22 cellular contexts compared by ENCODE assay signal in genomic region chr9:18347381-18348084, GRCh38.
A peak's percentile ranks its signal among the peaks of the same experiment; 100 is the strongest.
DNase-seq lines count a peak whose midpoint lies in the region; ATAC-seq and TF ChIP-seq lines count a peak whose summit lies in the region.
"Had no signal": no experiment of that assay in that cellular context is flagged by ENCODE, and none has a peak within 500 bp of the region (broad histone marks: within the 10 kb centered on the region; RNA-seq: fewer than 3 reads in every experiment).

No MANE protein-coding gene starts in this region.

- TF ChIP-seq CTCF in right atrium auricular region (IDR thresholded peaks at IDR 0.05) (no peak), mammary epithelial cell (conservative IDR thresholded peaks at IDR 0.05 in 1 of 2, IDR thresholded peaks at IDR 0.05 in 1 of 2; ENCODE audit: extremely low read depth in 1 of 2, insufficient read depth in 1 of 2, low read depth in 1 of 2, low read length in 2 of 2) (no peak)

- H2AFZ ChIP-seq in mammary epithelial cell (ENCODE audit: low read depth, low read length): peak overlapping the region; percentile 30

- H3K9me3 ChIP-seq in right atrium auricular region (no peaks in the 10 kb centered on the region), mammary epithelial cell (replicated peaks; ENCODE audit: insufficient read depth, low read length) (no peaks in the 10 kb centered on the region), stomach smooth muscle (ENCODE audit: control insufficient read depth in 2 of 2, low read length in 2 of 2) (no peaks in the 10 kb centered on the region)
- no peaks in the 10 kb centered on the region for H3K9me3 ChIP-seq in naive thymus-derived CD4-positive, alpha-beta T cell (ENCODE audit: control insufficient read depth in 2 of 3, low read length in 3 of 3)
- H3K9me3 ChIP-seq: BLaER1 treated with 17β-estradiol and CSF1 and Interleukin-3, amounts not matched to agents 10 nM and 100 nM; breast epithelium; colonic mucosa had no signal

- H3K4me1 Mint-ChIP-seq in naive thymus-derived CD4-positive, alpha-beta T cell: no peaks in the 10 kb centered on the region
- H3K4me1 Mint-ChIP-seq: memory B cell; stimulated activated naive B cell treated with anti-CD40 and anti-IgM and Interleukin-4, amounts not matched to agents 10 μg/mL and 1 μg/mL and 100 μg/mL, for 72 hours had no signal

- intact Hi-C loops in left ventricle myocardium superior (cut with micrococcal nuclease) (no loop called here), mammary epithelial cell (cut with micrococcal nuclease) (no loop called here)
- intact Hi-C loops in naive thymus-derived CD4-positive, alpha-beta T cell (cut with micrococcal nuclease): no loop called here

- H3K27me3 ChIP-seq in right atrium auricular region (no peaks in the 10 kb centered on the region), mammary epithelial cell (ENCODE audit: insufficient read depth, low read length) (no peaks in the 10 kb centered on the region), stomach smooth muscle (ENCODE audit: control insufficient read depth in 1 of 2, insufficient read depth in 2 of 2, low read length in 2 of 2) (no peaks in the 10 kb centered on the region)
- H3K27me3 ChIP-seq in naive thymus-derived CD4-positive, alpha-beta T cell (ENCODE audit: control insufficient read depth in 2 of 2, insufficient read depth in 2 of 2, low read length in 2 of 2): no peaks in the 10 kb centered on the region
- H3K27me3 ChIP-seq: BLaER1 treated with 17β-estradiol and CSF1 and Interleukin-3, amounts not matched to agents 10 nM and 100 nM; breast epithelium; colonic mucosa had no signal

- H3K4me3 Mint-ChIP-seq in naive thymus-derived CD4-positive, alpha-beta T cell: no peak overlapping the region
- H3K4me3 Mint-ChIP-seq: activated T-cell treated with anti-CD3 and anti-CD28 coated beads, Interleukin-2, amount 50 U/mL, for 4 hours; effector memory CD8-positive, alpha-beta T cell; memory B cell; stimulated activated naive B cell treated with anti-CD40 and anti-IgM and Interleukin-4, amounts not matched to agents 10 μg/mL and 1 μg/mL and 100 μg/mL, for 72 hours had no signal

- no peak overlapping the region for H3K4me2 ChIP-seq in mammary epithelial cell (ENCODE audit: insufficient read depth, low read depth, low read length)

- no peaks in the 10 kb centered on the region for H3K79me2 ChIP-seq in mammary epithelial cell (ENCODE audit: insufficient read depth, low read length)

- peaks cover 0 to 4% (median 0%) of the 10 kb centered on the region in 5 donors for H3K36me3 Mint-ChIP-seq in naive thymus-derived CD4-positive, alpha-beta T cell
- H3K36me3 Mint-ChIP-seq: memory B cell; stimulated activated naive B cell treated with anti-CD40 and anti-IgM and Interleukin-4, amounts not matched to agents 10 μg/mL and 1 μg/mL and 100 μg/mL, for 72 hours had no signal

- peaks cover 0 to 14% (median 3%) of the 10 kb centered on the region in 5 donors for H3K27me3 Mint-ChIP-seq in naive thymus-derived CD4-positive, alpha-beta T cell
- H3K27me3 Mint-ChIP-seq: effector memory CD8-positive, alpha-beta T cell; memory B cell; stimulated activated naive B cell treated with anti-CD40 and anti-IgM and Interleukin-4, amounts not matched to agents 10 μg/mL and 1 μg/mL and 100 μg/mL, for 72 hours had no signal

- no peaks in the 10 kb centered on the region for H3K36me3 ChIP-seq in right atrium auricular region
- H3K36me3 ChIP-seq in mammary epithelial cell (ENCODE audit: insufficient read depth, low read length): no peaks in the 10 kb centered on the region
- no peaks in the 10 kb centered on the region for H3K36me3 ChIP-seq in stomach smooth muscle (ENCODE audit: control insufficient read depth in 2 of 2, insufficient read depth in 2 of 2, low read length in 2 of 2)
- no peaks in the 10 kb centered on the region for H3K36me3 ChIP-seq in naive thymus-derived CD4-positive, alpha-beta T cell (ENCODE audit: control insufficient read depth in 2 of 3, insufficient read depth in 3 of 3, low read length in 3 of 3)
- H3K36me3 ChIP-seq: BLaER1 treated with 17β-estradiol and CSF1 and Interleukin-3, amounts not matched to agents 10 nM and 100 nM; breast epithelium; colonic mucosa had no signal

- no peak overlapping the region for H3K27ac Mint-ChIP-seq in naive thymus-derived CD4-positive, alpha-beta T cell
- H3K27ac Mint-ChIP-seq: effector memory CD8-positive, alpha-beta T cell; memory B cell; stimulated activated naive B cell treated with anti-CD40 and anti-IgM and Interleukin-4, amounts not matched to agents 10 μg/mL and 1 μg/mL and 100 μg/mL, for 72 hours had no signal

- in situ Hi-C loops in mammary epithelial cell (cut with MboI; ENCODE audit: low sequenced_read_pairs in 2 of 2): no loop called here

- DNase-seq in left ventricle myocardium superior (peak; percentile 29), right atrium auricular region (ENCODE audit: low spot score) (no peak), mammary epithelial cell (no peak), medulla oblongata (ENCODE audit: extremely low spot score) (peak; percentile 44), hepatic stellate cell (ENCODE audit: low spot score) (no peak)
- no peak for DNase-seq in naive thymus-derived CD4-positive, alpha-beta T cell
- DNase-seq: activated CD4-positive, alpha-beta T cell treated with anti-CD3 and anti-CD28 coated beads for 4 hours; activated T-cell treated with anti-CD3 and anti-CD28 coated beads, Interleukin-2, amount 50 U/mL, for 4 hours; colonic mucosa; effector memory CD8-positive, alpha-beta T cell; kidney; NCI-H146; RPMI8226; stimulated activated CD4-positive, alpha-beta T cell treated with anti-CD3 and anti-CD28 coated beads, Interleukin-4, amount 100 ng/mL, for 1 hour; stimulated activated naive B cell treated with anti-CD40 and anti-IgM and Interleukin-4, amounts not matched to agents 10 μg/mL and 1 μg/mL and 100 μg/mL, for 72 hours had no signal

- H3K4me1 ChIP-seq in right atrium auricular region (no peaks in the 10 kb centered on the region), mammary epithelial cell (ENCODE audit: insufficient read depth, low read length) (no peaks in the 10 kb centered on the region), stomach smooth muscle (ENCODE audit: control insufficient read depth, insufficient read depth, low read length) (peaks cover 6% of the 10 kb centered on the region)
- no peaks in the 10 kb centered on the region for H3K4me1 ChIP-seq in naive thymus-derived CD4-positive, alpha-beta T cell (ENCODE audit: control insufficient read depth in 2 of 2, insufficient read depth in 2 of 2, low read length in 2 of 2)
- H3K4me1 ChIP-seq: breast epithelium, colonic mucosa had no signal

- dilution Hi-C loops in mammary epithelial cell (cut with HindIII; ENCODE audit: low sequenced_read_pairs): no loop called here

- POLR2A ChIA-PET in naive thymus-derived CD4-positive, alpha-beta T cell (lab: Charles Lee): interaction anchor here (0.7 kb wide), 1 partner anchor 1863 kb away, joined by 4 read pairs; no protein-coding TSS in a partner anchor

- H3K9me3 Mint-ChIP-seq in naive thymus-derived CD4-positive, alpha-beta T cell: peaks cover 0 to 4% (median 0%) of the 10 kb centered on the region in 11 donors
- H3K9me3 Mint-ChIP-seq: activated T-cell treated with anti-CD3 and anti-CD28 coated beads, Interleukin-2, amount 50 U/mL, for 4 hours; effector memory CD8-positive, alpha-beta T cell; memory B cell; stimulated activated naive B cell treated with anti-CD40 and anti-IgM and Interleukin-4, amounts not matched to agents 10 μg/mL and 1 μg/mL and 100 μg/mL, for 72 hours had no signal

- H3K9ac ChIP-seq in mammary epithelial cell (ENCODE audit: insufficient read depth, low read length): no peak overlapping the region
- no peak overlapping the region for H3K9ac ChIP-seq in stomach smooth muscle (ENCODE audit: low read length in 2 of 2)
- H3K9ac ChIP-seq: BLaER1 treated with 17β-estradiol and CSF1 and Interleukin-3, amounts not matched to agents 10 nM and 100 nM had no signal

- CTCF ChIA-PET in mammary epithelial cell (lab: Charles Lee; ENCODE audit: low non-redundant PET): interaction anchor here (0.6 kb wide), 1 partner anchor 40 kb away, joined by 3 read pairs; no protein-coding TSS in a partner anchor
- CTCF ChIA-PET in naive thymus-derived CD4-positive, alpha-beta T cell (lab: Charles Lee): no interaction called here

- no TSS peak for BruUV-seq in mammary epithelial cell (replicated peaks; lab: Mats Ljungman, UMichigan)

- no peak for ATAC-seq in left ventricle myocardium superior
- ATAC-seq in naive thymus-derived CD4-positive, alpha-beta T cell: no peak
- no peak for ATAC-seq in HG03521 (IDR thresholded peaks at IDR 0.05; ENCODE audit: unreplicated experiment)
- ATAC-seq: activated T-cell treated with anti-CD3 and anti-CD28 coated beads, Interleukin-2, amount 50 U/mL, for 4 hours; effector memory CD8-positive, alpha-beta T cell; K562; stimulated activated naive B cell treated with anti-CD40 and anti-IgM and Interleukin-4, amounts not matched to agents 10 μg/mL and 1 μg/mL and 100 μg/mL, for 72 hours had no signal

- H3K4me3 ChIP-seq in right atrium auricular region (no peak overlapping the region), mammary epithelial cell (replicated peaks in 1 of 3; ENCODE audit: insufficient read depth in 1 of 3, low read depth in 2 of 3, low read length in 3 of 3) (no peak overlapping the region), stomach smooth muscle (ENCODE audit: low read length in 2 of 2) (no peak overlapping the region)
- no peak overlapping the region for H3K4me3 ChIP-seq in naive thymus-derived CD4-positive, alpha-beta T cell (ENCODE audit: low read length)
- H3K4me3 ChIP-seq: BLaER1 treated with 17β-estradiol and CSF1 and Interleukin-3, amounts not matched to agents 10 nM and 100 nM; breast epithelium; colonic mucosa; K562; SK-N-MC had no signal

- WGBS in mammary epithelial cell (ENCODE audit: low coverage, missing lambda C conversion rate): 10% methylated on average over 2 of the region's 2 CpGs

- H3K27ac ChIP-seq in right atrium auricular region: no peak overlapping the region
- no peak overlapping the region for H3K27ac ChIP-seq in mammary epithelial cell (ENCODE audit: insufficient read depth, low read depth, low read length)
- peak overlapping the region; percentile 18 for H3K27ac ChIP-seq in stomach smooth muscle (ENCODE audit: low read length)
- H3K27ac ChIP-seq in naive thymus-derived CD4-positive, alpha-beta T cell (ENCODE audit: low read depth, low read length): no peak overlapping the region
- H3K27ac ChIP-seq: BLaER1 treated with 17β-estradiol and CSF1 and Interleukin-3, amounts not matched to agents 10 nM and 100 nM; colonic mucosa; SK-N-MC had no signal

- H4K20me1 ChIP-seq in mammary epithelial cell (ENCODE audit: insufficient read depth, low read length): no peaks in the 10 kb centered on the region
- H4K20me1 ChIP-seq: BLaER1 treated with 17β-estradiol and CSF1 and Interleukin-3, amounts not matched to agents 10 nM and 100 nM had no signal

Comparison
In these comparisons a context has a peak if more than half of its experiments do, and no peak if none do; other contexts are left out.
1. DNase-seq: peak in left ventricle myocardium superior (single experiment) and medulla oblongata (single experiment); none in right atrium auricular region (single experiment), mammary epithelial cell (single experiment), naive thymus-derived CD4-positive, alpha-beta T cell (0 of 9) and hepatic stellate cell (single experiment).